1 cellular context compared by ENCODE assay signal in the genomic region with DNA sequence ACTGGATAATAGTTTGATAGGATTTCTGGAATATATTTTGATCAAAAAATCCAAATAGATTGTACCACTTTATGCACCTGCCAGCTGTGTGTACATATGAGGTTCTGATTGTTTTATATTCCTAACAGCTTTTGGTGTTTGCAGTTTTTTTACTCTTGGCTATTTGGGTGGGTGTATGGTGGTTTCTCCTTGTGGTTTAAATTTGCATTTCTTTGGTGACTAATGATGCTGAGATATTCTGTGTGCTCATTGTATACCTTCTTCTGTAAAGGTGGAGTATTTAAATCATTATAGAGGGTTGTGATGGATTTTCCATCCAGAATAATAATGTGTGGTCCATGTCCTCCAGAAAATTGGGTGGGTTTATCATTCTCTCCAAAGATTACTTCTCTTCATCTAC.
TF ChIP-seq lines count a peak whose summit lies in the region.

No MANE protein-coding gene starts in this region.

TF ChIP-seq in GM23338, 12 proteins besides CTCF, POLR2A, EP300 and RAD21 (continued from another document):
- TF ChIP-seq NANOG (IDR thresholded peaks at IDR 0.05; ENCODE audit: borderline replicate concordance) (no peak), STAT1 (IDR thresholded peaks at IDR 0.05; ENCODE audit: unreplicated experiment) (no peak), ZNF331 (CRISPR knock-in tag; IDR thresholded peaks at IDR 0.05; ENCODE audit: low read depth) (no peak)
- TF ChIP-seq, protein P1, sequence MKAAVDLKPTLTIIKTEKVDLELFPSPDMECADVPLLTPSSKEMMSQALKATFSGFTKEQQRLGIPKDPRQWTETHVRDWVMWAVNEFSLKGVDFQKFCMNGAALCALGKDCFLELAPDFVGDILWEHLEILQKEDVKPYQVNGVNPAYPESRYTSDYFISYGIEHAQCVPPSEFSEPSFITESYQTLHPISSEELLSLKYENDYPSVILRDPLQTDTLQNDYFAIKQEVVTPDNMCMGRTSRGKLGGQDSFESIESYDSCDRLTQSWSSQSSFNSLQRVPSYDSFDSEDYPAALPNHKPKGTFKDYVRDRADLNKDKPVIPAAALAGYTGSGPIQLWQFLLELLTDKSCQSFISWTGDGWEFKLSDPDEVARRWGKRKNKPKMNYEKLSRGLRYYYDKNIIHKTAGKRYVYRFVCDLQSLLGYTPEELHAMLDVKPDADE (IDR thresholded peaks at IDR 0.05) = no peak
